In the genomic region with DNA sequence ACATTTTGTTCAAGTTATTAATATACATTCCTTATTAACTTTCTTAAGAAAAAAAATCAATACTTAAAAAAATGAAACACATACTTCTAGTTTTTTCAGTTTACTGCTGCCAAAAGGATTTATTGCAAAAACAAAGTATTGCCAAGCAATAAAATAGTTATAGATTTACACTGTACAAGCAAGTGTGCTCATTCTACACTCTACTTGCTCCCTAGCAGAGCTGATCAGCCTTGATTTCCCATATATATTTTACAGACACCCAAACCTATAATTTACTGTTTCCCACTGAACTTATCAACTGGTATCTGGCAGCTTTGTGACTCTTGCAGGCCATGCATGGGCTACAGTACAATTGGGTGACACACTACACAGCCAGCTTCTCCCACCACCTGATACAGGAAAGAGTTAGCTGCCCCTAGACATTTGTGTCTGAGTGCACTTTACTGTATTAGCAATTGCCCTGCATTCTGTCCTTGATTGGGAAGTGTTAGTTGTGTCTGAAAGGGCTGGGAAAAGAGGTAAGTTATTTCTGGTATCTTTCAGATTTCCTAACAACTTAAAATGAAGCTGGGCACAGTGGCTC, we compare ENCODE assay signal across 17 cellular contexts.
A peak's percentile ranks its signal among the peaks of the same experiment; 100 is the strongest.
DNase-seq lines count a peak whose midpoint lies in the region; ATAC-seq and TF ChIP-seq lines count a peak whose summit lies in the region.
"Had no signal": no experiment of that assay in that cellular context is flagged by ENCODE, and none has a peak within 500 bp of the region (broad histone marks: within the 10 kb centered on the region; RNA-seq: fewer than 3 reads in every experiment).

No MANE protein-coding gene starts in this region.

- H3K4me2 ChIP-seq in hepatocyte: no peak overlapping the region
- H3K4me2 ChIP-seq: BLaER1 treated with 17β-estradiol and CSF1 and Interleukin-3, amounts not matched to agents 10 nM and 100 nM had no signal

- no peak for TF ChIP-seq CTCF in cardiac muscle cell (IDR thresholded peaks at IDR 0.05; ENCODE audit: low read depth, low read length)
- no peak for TF ChIP-seq CTCF in LNCaP clone FGC (IDR thresholded peaks at IDR 0.05; ENCODE audit: control insufficient read depth, extremely low read depth, insufficient read depth)
- no peak for TF ChIP-seq CTCF in hepatocyte (IDR thresholded peaks at IDR 0.05; ENCODE audit: poor library complexity)
- TF ChIP-seq CTCF in mucosa of descending colon (IDR thresholded peaks at IDR 0.05): no peak
- TF ChIP-seq CTCF in esophagus muscularis mucosa (IDR thresholded peaks at IDR 0.05): no peak

- H3K27me3 ChIP-seq in cardiac muscle cell (no peaks in the 10 kb centered on the region), hepatocyte (no peaks in the 10 kb centered on the region), esophagus muscularis mucosa (no peaks in the 10 kb centered on the region)
- H3K27me3 ChIP-seq: BLaER1 treated with 17β-estradiol and CSF1 and Interleukin-3, amounts not matched to agents 10 nM and 100 nM had no signal

- H3K9me3 ChIP-seq in cardiac muscle cell (ENCODE audit: low read depth): no peaks in the 10 kb centered on the region
- H3K9me3 ChIP-seq in hepatocyte (ENCODE audit: low read depth): no peaks in the 10 kb centered on the region
- no peaks in the 10 kb centered on the region for H3K9me3 ChIP-seq in mucosa of descending colon
- no peaks in the 10 kb centered on the region for H3K9me3 ChIP-seq in esophagus muscularis mucosa
- H3K9me3 ChIP-seq: BLaER1 treated with 17β-estradiol and CSF1 and Interleukin-3, amounts not matched to agents 10 nM and 100 nM; Caco-2 had no signal

- intact Hi-C loops in Right ventricle myocardium superior (cut with DNase I) (no loop called here), mucosa of descending colon (cut with DNase I, micrococcal nuclease) (no loop called here), esophagus muscularis mucosa (cut with DNase I) (no loop called here)

- TF ChIP-seq EP300 in esophagus muscularis mucosa (IDR thresholded peaks at IDR 0.05): no peak

- DNase-seq in cardiac muscle cell (ENCODE audit: low read depth in 1 of 2, low spot score in 1 of 2) (peak in 1 of 2 donors; percentile 44), Right ventricle myocardium superior (no peak), LNCaP clone FGC (ENCODE audit: low read depth) (peak; percentile 82), hepatocyte (ENCODE audit: low spot score) (no peak), mucosa of descending colon (no peak), COLO829 (ENCODE audit: low spot score) (no peak), esophagus muscularis mucosa (ENCODE audit: extremely low spot score) (no peak)
- DNase-seq: Caco-2; CD4-positive, CD25-positive, alpha-beta regulatory T cell; CD8-positive, alpha-beta memory T cell; DMS153; DMS79; GDM1; GOT3; H7 had no signal

- H3K4me1 ChIP-seq in cardiac muscle cell (ENCODE audit: low read depth) (peaks cover 29% of the 10 kb centered on the region), hepatocyte (ENCODE audit: insufficient read depth) (peaks cover 7% of the 10 kb centered on the region), mucosa of descending colon (ENCODE audit: low read depth) (peaks cover 9% of the 10 kb centered on the region), esophagus muscularis mucosa (no peaks in the 10 kb centered on the region)
- H3K4me1 ChIP-seq: BLaER1 treated with 17β-estradiol and CSF1 and Interleukin-3, amounts not matched to agents 10 nM and 100 nM had no signal

- H3K27ac ChIP-seq in cardiac muscle cell (peak overlapping the region; percentile 84), hepatocyte (peak overlapping the region; percentile 18), esophagus muscularis mucosa (replicated peaks in 1 of 4) (no peak overlapping the region)
- H3K27ac ChIP-seq: BLaER1 treated with 17β-estradiol and CSF1 and Interleukin-3, amounts not matched to agents 10 nM and 100 nM had no signal

- ATAC-seq in Right ventricle myocardium superior (ENCODE audit: poor library complexity): no peak
- peak; percentile 63 for ATAC-seq in mucosa of descending colon
- ATAC-seq in GM21381 (IDR thresholded peaks at IDR 0.05; ENCODE audit: unreplicated experiment): no peak

- no peak overlapping the region for H2AFZ ChIP-seq in hepatocyte

- no peaks in the 10 kb centered on the region for H4K20me1 ChIP-seq in hepatocyte (ENCODE audit: insufficient read depth, poor library complexity, severe bottlenecking)

- H3K36me3 ChIP-seq in cardiac muscle cell (no peaks in the 10 kb centered on the region), hepatocyte (replicated peaks; ENCODE audit: insufficient read depth, low read depth) (no peaks in the 10 kb centered on the region), mucosa of descending colon (ENCODE audit: low read depth) (no peaks in the 10 kb centered on the region), esophagus muscularis mucosa (no peaks in the 10 kb centered on the region)

- peaks cover 6% of the 10 kb centered on the region for H3K79me2 ChIP-seq in hepatocyte

- no peak for TF ChIP-seq POLR2A in esophagus muscularis mucosa (IDR thresholded peaks at IDR 0.05; ENCODE audit: low read depth)

- H3K4me3 ChIP-seq in cardiac muscle cell: no peak overlapping the region
- no peak overlapping the region for H3K4me3 ChIP-seq in LNCaP clone FGC (ENCODE audit: low read depth, low read length)
- no peak overlapping the region for H3K4me3 ChIP-seq in hepatocyte
- H3K4me3 ChIP-seq in mucosa of descending colon: no peak overlapping the region
- H3K4me3 ChIP-seq in esophagus muscularis mucosa: no peak overlapping the region
- H3K4me3 ChIP-seq: BLaER1 treated with 17β-estradiol and CSF1 and Interleukin-3, amounts not matched to agents 10 nM and 100 nM had no signal

- H3K9me2 ChIP-seq in hepatocyte (replicated peaks; ENCODE audit: insufficient read depth): no peaks in the 10 kb centered on the region

Comparison
In these comparisons a context has a peak if more than half of its experiments do, and no peak if none do; other contexts are left out.
1. H3K27ac ChIP-seq: peak in cardiac muscle cell (single experiment) and hepatocyte (single experiment); none in esophagus muscularis mucosa (0 of 4).